16 cellular contexts compared by ENCODE assay signal in genomic region chr1:167659440-167659839, GRCh38. TPM values are rescaled to one million over a fixed set of nuclear protein-coding genes. Genes with fewer than 3 reads are reported as not detected.
DNase-seq lines count a peak whose midpoint lies in the region; ATAC-seq and TF ChIP-seq lines count a peak whose summit lies in the region.
"Had no signal": no experiment of that assay in that cellular context is flagged by ENCODE, and none has a peak within 500 bp of the region (broad histone marks: within the 10 kb centered on the region; RNA-seq: fewer than 3 reads in every experiment).

No MANE protein-coding gene starts in this region.

- no peaks in the 10 kb centered on the region for H3K27me3 Mint-ChIP-seq in activated T-cell treated with anti-CD3 and anti-CD28 coated beads, Interleukin-2, amount 50 U/mL, for 24 hours

- peak overlapping the region; percentile 70 for H3K27ac Mint-ChIP-seq in activated T-cell treated with anti-CD3 and anti-CD28 coated beads, Interleukin-2, amount 50 U/mL, for 24 hours

- no peak for DNase-seq in activated T-cell treated with anti-CD3 and anti-CD28 coated beads, Interleukin-2, amount 50 U/mL, for 24 hours
- DNase-seq in activated T-cell treated with anti-CD3 and anti-CD28 coated beads, Interleukin-2, amount 50 U/mL, for 48 hours = no peak
- DNase-seq in RPMI7951 (ENCODE audit: low read depth) (peak; percentile 36), fibroblast of villous mesenchyme (ENCODE audit: low read depth) (peak; percentile 59), retinal pigment epithelial cell (ENCODE audit: low read depth) (peak; percentile 9), NCI-H2081 (lab: John Stamatoyannopoulos, UW) (no peak), GDM1 (lab: John Stamatoyannopoulos, UW) (no peak)
- DNase-seq: ACHN; adrenal gland; effector memory CD4-positive, alpha-beta T cell; NCI-H1048; NCI-H446; pancreas had no signal

- H3K36me3 Mint-ChIP-seq in activated T-cell treated with anti-CD3 and anti-CD28 coated beads, Interleukin-2, amount 50 U/mL, for 24 hours (ENCODE audit: low read depth) = peaks cover 54% of the 10 kb centered on the region

- peaks cover 89% of the 10 kb centered on the region for H3K4me1 Mint-ChIP-seq in activated T-cell treated with anti-CD3 and anti-CD28 coated beads, Interleukin-2, amount 50 U/mL, for 24 hours (ENCODE audit: low read depth)

- H3K4me3 ChIP-seq in fibroblast of villous mesenchyme (ENCODE audit: low read depth, low read length) = no peak overlapping the region
- no peak overlapping the region for H3K4me3 ChIP-seq in retinal pigment epithelial cell (ENCODE audit: low read length)
- H3K4me3 ChIP-seq: adrenal gland, pancreas had no signal

- no peak for ATAC-seq in GM19324 (IDR thresholded peaks at IDR 0.05; ENCODE audit: low FRiP score, unreplicated experiment)
- ATAC-seq: HCT116, pancreas had no signal

- H3K9me3 Mint-ChIP-seq in activated T-cell treated with anti-CD3 and anti-CD28 coated beads, Interleukin-2, amount 50 U/mL, for 24 hours = no peaks in the 10 kb centered on the region

- H3K4me3 Mint-ChIP-seq in activated T-cell treated with anti-CD3 and anti-CD28 coated beads, Interleukin-2, amount 50 U/mL, for 24 hours = no peak overlapping the region

- TF ChIP-seq CTCF in fibroblast of villous mesenchyme (IDR thresholded peaks at IDR 0.05; ENCODE audit: insufficient read depth, low read depth, low read length) = no peak
- no peak for TF ChIP-seq CTCF in retinal pigment epithelial cell (conservative IDR thresholded peaks at IDR 0.05; ENCODE audit: low read depth, low read length)

RNA-seq across cellular contexts. Expression of gene RCSD1, which starts 29.4 kb away (rescaled TPM):
- total RNA-seq in RPMI7951 (2014; rRNA removed; shearing (Covaris generic)) = 0.12 and 0.59 TPM in 2 replicates
- total RNA-seq in fibroblast of villous mesenchyme = 0.64 and 1.3 TPM in 2 replicates
- total RNA-seq: HT1080 had no signal

Comparison
In these comparisons a context has a peak if more than half of its experiments do, and no peak if none do; other contexts are left out.
1. DNase-seq: peak in RPMI7951 (single experiment), fibroblast of villous mesenchyme (single experiment) and retinal pigment epithelial cell (single experiment); none in activated T-cell treated with anti-CD3 and anti-CD28 coated beads, Interleukin-2, amount 50 U/mL, for 24 hours (single experiment), activated T-cell treated with anti-CD3 and anti-CD28 coated beads, Interleukin-2, amount 50 U/mL, for 48 hours (0 of 2), NCI-H2081 (0 of 2) and GDM1 (single experiment).